In genomic region chr2:71336802-71337201, GRCh38 we compare ENCODE assay signal across 20 cellular contexts. TPM values are rescaled to one million over a fixed set of nuclear protein-coding genes. Genes with fewer than 3 reads are reported as not detected.
A peak's percentile ranks its signal among the peaks of the same experiment; 100 is the strongest.
DNase-seq lines count a peak whose midpoint lies in the region; ATAC-seq and TF ChIP-seq lines count a peak whose summit lies in the region.
"Had no signal": no experiment of that assay in that cellular context is flagged by ENCODE, and none has a peak within 500 bp of the region (broad histone marks: within the 10 kb centered on the region; RNA-seq: fewer than 3 reads in every experiment).

No MANE protein-coding gene starts in this region.

- POLR2A ChIA-PET in A673 (lab: Charles Lee; ENCODE audit: low non-redundant PET): no interaction called here
- POLR2A ChIA-PET in CD4-positive, alpha-beta memory T cell (lab: Charles Lee; ENCODE audit: partially characterized antibody): no interaction called here

- peak; percentile 7 for ATAC-seq in left lobe of liver
- ATAC-seq in HG03196 (IDR thresholded peaks at IDR 0.05; ENCODE audit: unreplicated experiment): no peak
- ATAC-seq in HG03520 (IDR thresholded peaks at IDR 0.05; ENCODE audit: unreplicated experiment): no peak
- ATAC-seq: GM23338 had no signal

- in situ Hi-C loops in GM23248 (cut with MboI): no loop called here
- in situ Hi-C loops in mammary epithelial cell (cut with MboI; ENCODE audit: low sequenced_read_pairs in 2 of 2): no loop called here

- H3K27me3 Mint-ChIP-seq in CD4-positive, alpha-beta memory T cell: no peaks in the 10 kb centered on the region
- H3K27me3 Mint-ChIP-seq: activated CD4-positive, alpha-beta memory T cell treated with anti-CD3 and anti-CD28 coated beads, Interleukin-2, amount 10 ng/mL, durations not matched to agents 7 days and 5 days; central memory CD8-positive, alpha-beta T cell had no signal

- H3K27ac Mint-ChIP-seq in CD4-positive, alpha-beta memory T cell: peak overlapping the region in 1 of 7 donors; percentile 43
- H3K27ac Mint-ChIP-seq: activated CD4-positive, alpha-beta memory T cell treated with anti-CD3 and anti-CD28 coated beads, Interleukin-2, amount 10 ng/mL, durations not matched to agents 7 days and 5 days; GM23338 had no signal

- peaks cover 53 to 87% (median 69%) of the 10 kb centered on the region in 4 donors for H3K4me1 Mint-ChIP-seq in CD4-positive, alpha-beta memory T cell

- H3K27ac ChIP-seq in A673 (ENCODE audit: low read depth, low read length, poor library complexity, severe bottlenecking) (no peak overlapping the region), GM23248 (peak overlapping the region; percentile 46), mammary epithelial cell (ENCODE audit: insufficient read depth, low read depth, low read length) (no peak overlapping the region)
- H3K27ac ChIP-seq in CD4-positive, alpha-beta memory T cell (ENCODE audit: low read depth, low read length): no peak overlapping the region

- peaks cover 17 to 31% of the 10 kb centered on the region in 2 donors for H3K36me3 Mint-ChIP-seq in CD4-positive, alpha-beta memory T cell

- H2AFZ ChIP-seq in GM23248 (no peak overlapping the region), mammary epithelial cell (ENCODE audit: low read depth, low read length) (no peak overlapping the region)
- H2AFZ ChIP-seq: GM23338 had no signal

- H3K27me3 ChIP-seq in A673 (replicated peaks; ENCODE audit: insufficient read depth, low read depth, low read length, poor library complexity) (no peaks in the 10 kb centered on the region), GM23248 (replicated peaks; ENCODE audit: insufficient read depth) (no peaks in the 10 kb centered on the region), mammary epithelial cell (ENCODE audit: insufficient read depth, low read length) (no peaks in the 10 kb centered on the region)
- no peaks in the 10 kb centered on the region for H3K27me3 ChIP-seq in CD4-positive, alpha-beta memory T cell (ENCODE audit: insufficient read depth, low read length)
- H3K27me3 ChIP-seq: esophagus muscularis mucosa had no signal

- H3K4me3 ChIP-seq in A673 (ENCODE audit: low read depth, low read length, poor library complexity, severe bottlenecking) (no peak overlapping the region), GM23248 (0 out of 2 replicates have a peak overlapping the region, but pooled peaks have one; percentile 17), mammary epithelial cell (replicated peaks in 1 of 3; ENCODE audit: insufficient read depth in 1 of 3, low read depth in 2 of 3, low read length in 3 of 3) (no peak overlapping the region)
- H3K4me3 ChIP-seq in CD4-positive, alpha-beta memory T cell (ENCODE audit: low read length in 2 of 2): no peak overlapping the region
- H3K4me3 ChIP-seq: GM23338 had no signal

- H4K20me1 ChIP-seq in GM23248 (ENCODE audit: insufficient read depth) (peaks cover 53% of the 10 kb centered on the region; the same call in 1 of the 2 replicates), mammary epithelial cell (ENCODE audit: insufficient read depth, low read length) (peaks cover 10% of the 10 kb centered on the region)

- H3K4me1 ChIP-seq in A673 (ENCODE audit: insufficient read depth, low read length, poor library complexity, severe bottlenecking) (peaks cover 29% of the 10 kb centered on the region), GM23248 (ENCODE audit: insufficient read depth) (peaks cover 26% of the 10 kb centered on the region), mammary epithelial cell (ENCODE audit: insufficient read depth, low read length) (peaks cover 11% of the 10 kb centered on the region)
- peaks cover 86% of the 10 kb centered on the region for H3K4me1 ChIP-seq in CD4-positive, alpha-beta memory T cell (ENCODE audit: insufficient read depth, low read length)

- peaks cover 20% of the 10 kb centered on the region for H3F3A ChIP-seq in GM23248 (ENCODE audit: insufficient read depth)

- H3K79me2 ChIP-seq in GM23248 (ENCODE audit: insufficient read depth) (peaks cover 100% of the 10 kb centered on the region), mammary epithelial cell (ENCODE audit: insufficient read depth, low read length) (peaks cover 100% of the 10 kb centered on the region)

- no peaks in the 10 kb centered on the region for H3K9me3 ChIP-seq in A673 (ENCODE audit: low read depth, low read length, poor library complexity, severe bottlenecking)
- H3K9me3 ChIP-seq in GM23248 (ENCODE audit: low read depth): no peaks in the 10 kb centered on the region
- no peaks in the 10 kb centered on the region for H3K9me3 ChIP-seq in mammary epithelial cell (replicated peaks; ENCODE audit: insufficient read depth, low read length)
- no peaks in the 10 kb centered on the region for H3K9me3 ChIP-seq in CD4-positive, alpha-beta memory T cell (ENCODE audit: control insufficient read depth in 1 of 2, low read length in 2 of 2)
- H3K9me3 ChIP-seq: esophagus muscularis mucosa had no signal

- intact Hi-C loops in A673 (cut with micrococcal nuclease; ENCODE audit: unreplicated experiment): no loop called here
- intact Hi-C loops in mammary epithelial cell (cut with micrococcal nuclease): no loop called here
- intact Hi-C loops in CD4-positive, alpha-beta memory T cell (cut with micrococcal nuclease): no loop called here

- H3K4me2 ChIP-seq in GM23248 (ENCODE audit: unreplicated experiment) (peak overlapping the region; percentile 60), mammary epithelial cell (ENCODE audit: insufficient read depth, low read depth, low read length) (no peak overlapping the region)
- H3K4me2 ChIP-seq: GM23338 had no signal

- H3K36me3 ChIP-seq in A673 (ENCODE audit: insufficient read depth, low read length, poor library complexity, severe bottlenecking): no peaks in the 10 kb centered on the region
- no peaks in the 10 kb centered on the region for H3K36me3 ChIP-seq in GM23248 (ENCODE audit: low read depth)
- H3K36me3 ChIP-seq in mammary epithelial cell (ENCODE audit: insufficient read depth, low read length): peaks cover 7% of the 10 kb centered on the region
- H3K36me3 ChIP-seq in CD4-positive, alpha-beta memory T cell (ENCODE audit: insufficient read depth, low read length): no peaks in the 10 kb centered on the region
- H3K36me3 ChIP-seq: esophagus muscularis mucosa had no signal

- no TSS peak for BruUV-seq in A673 (replicated peaks; lab: Mats Ljungman, UMichigan)
- no TSS peak for BruUV-seq in mammary epithelial cell (replicated peaks; lab: Mats Ljungman, UMichigan)

- peak overlapping the region; percentile 31; the same call in 1 of the 2 replicates for H3K9ac ChIP-seq in GM23248
- H3K9ac ChIP-seq in mammary epithelial cell (ENCODE audit: insufficient read depth, low read length): no peak overlapping the region

- dilution Hi-C loops in mammary epithelial cell (cut with HindIII; ENCODE audit: low sequenced_read_pairs): no loop called here

- no peak for TF ChIP-seq CTCF in A673 (conservative IDR thresholded peaks at IDR 0.05; ENCODE audit: low read depth, low read length)
- TF ChIP-seq CTCF in mammary epithelial cell (conservative IDR thresholded peaks at IDR 0.05 in 1 of 2, IDR thresholded peaks at IDR 0.05 in 1 of 2; ENCODE audit: extremely low read depth in 1 of 2, insufficient read depth in 1 of 2, low read depth in 1 of 2, low read length in 2 of 2): no peak

- H3K4me3 Mint-ChIP-seq in CD4-positive, alpha-beta memory T cell: peak overlapping the region in 3 of 8 donors; percentile 39 to 52 (median 40)
- H3K4me3 Mint-ChIP-seq: activated CD4-positive, alpha-beta memory T cell treated with anti-CD3 and anti-CD28 coated beads, Interleukin-2, amount 10 ng/mL, durations not matched to agents 7 days and 5 days; central memory CD8-positive, alpha-beta T cell; GM23338; mesothelial cell of epicardium had no signal

- H3K9me3 Mint-ChIP-seq in CD4-positive, alpha-beta memory T cell: peaks cover 0 to under 1% (median 0%) of the 10 kb centered on the region in 8 donors
- H3K9me3 Mint-ChIP-seq: activated CD4-positive, alpha-beta memory T cell treated with anti-CD3 and anti-CD28 coated beads, Interleukin-2, amount 10 ng/mL, durations not matched to agents 7 days and 5 days; central memory CD8-positive, alpha-beta T cell; GM23338; mesothelial cell of epicardium had no signal

- CTCF ChIA-PET in A673 (lab: Charles Lee): no interaction called here
- CTCF ChIA-PET in mammary epithelial cell (lab: Charles Lee; ENCODE audit: low non-redundant PET): interaction anchor here (0.7 kb wide), 1 partner anchor 169 kb away, joined by 3 read pairs; no protein-coding TSS in a partner anchor
- CTCF ChIA-PET in CD4-positive, alpha-beta memory T cell (lab: Charles Lee; ENCODE audit: partially characterized antibody): no interaction called here

- no peaks in the 10 kb centered on the region for H3K9me2 ChIP-seq in GM23248 (ENCODE audit: insufficient read depth)

- peak; percentile 20 for DNase-seq in A673 (ENCODE audit: low spot score)
- peak; percentile 79 for DNase-seq in GM23248
- DNase-seq in mammary epithelial cell: peak; percentile 16
- DNase-seq in left lobe of liver (ENCODE audit: low spot score): no peak
- DNase-seq in HT-29 (ENCODE audit: low spot score): no peak
- DNase-seq in CD4-positive, alpha-beta memory T cell: no peak
- DNase-seq: activated CD4-positive, alpha-beta memory T cell treated with anti-CD3 and anti-CD28 coated beads, Interleukin-2, amount 10 ng/mL, durations not matched to agents 7 days and 5 days; activated effector memory CD4-positive, alpha-beta T cell treated with Interleukin-2 at 50 U/mL for 16 hours; DMS79 treated with DMSO at 0.1 percent for 48 hours; NCI-H1092 treated with DMSO at 0.1 percent for 48 hours; NCI-H446 treated with DMSO at 0.1 percent for 48 hours; RPMI8226; stimulated activated CD8-positive, alpha-beta memory T cell treated with anti-CD3 and anti-CD28 coated beads, Interleukin-4, amount 100 ng/mL, for 48 hours; T-helper 9 cell had no signal

RNA-seq across cellular contexts. Expression of gene ZNF638, which starts 5.2 kb away (rescaled TPM):
- total RNA-seq in A673 (2021): 113 and 126 TPM in 2 replicates
- 75.0 and 83.0 TPM in 2 replicates for total RNA-seq in GM23248 (2014; rRNA removed; shearing (Covaris generic))
- 43.5 and 44.0 TPM in 2 replicates for polyA plus RNA-seq in GM23248 (2016; fragmentation: Nextera tagmentation; extraction: Ambion mirVana)
- 100 to 1,000 TPM in 1 of 2 donors, 10 to 100 TPM in 1; 80.0 to 118 TPM for total RNA-seq in mammary epithelial cell
- polyA plus RNA-seq in mammary epithelial cell: 43.2 TPM
- 51.3 TPM for polyA minus RNA-seq in mammary epithelial cell
- total RNA-seq in left lobe of liver: 61.9 TPM
- 62.5 and 67.9 TPM in 2 replicates for total RNA-seq in HT-29 (2014; rRNA removed; shearing (Covaris generic))
- total RNA-seq in CD4-positive, alpha-beta memory T cell: 100 to 1,000 TPM; 167 TPM
- polyA plus RNA-seq in CD4-positive, alpha-beta memory T cell: 10 to 100 TPM; 19.8 to 53.4 TPM

Comparison
In these comparisons a context has a peak if more than half of its experiments do, and no peak if none do; other contexts are left out.
1. DNase-seq: peak in A673 (single experiment), GM23248 (single experiment) and mammary epithelial cell (single experiment); none in left lobe of liver (single experiment), HT-29 (single experiment) and CD4-positive, alpha-beta memory T cell (0 of 5).